Comparison of ENCODE assay signal across 8 cellular contexts in the genomic region with DNA sequence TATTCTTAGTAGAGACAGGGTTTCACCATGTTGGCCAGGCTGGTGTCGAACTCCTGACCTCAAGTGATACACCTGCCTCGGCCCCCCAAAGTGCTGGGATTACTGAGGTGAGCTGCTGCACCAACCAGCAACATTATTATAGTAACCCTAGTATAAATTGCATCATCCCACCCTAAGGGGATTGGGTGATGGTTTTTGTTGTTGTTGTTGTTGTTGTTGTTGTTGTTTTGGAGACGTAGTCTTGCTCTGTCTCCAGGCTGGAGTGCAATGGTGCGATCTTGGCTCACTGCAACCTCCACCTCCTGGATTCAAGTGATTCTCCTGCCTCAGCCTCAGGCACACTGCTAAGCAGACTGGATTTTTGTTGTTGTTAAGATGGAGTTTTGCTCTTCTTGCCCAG. TPM values are rescaled to one million over a fixed set of nuclear protein-coding genes. Genes with fewer than 3 reads are reported as not detected.
DNase-seq lines count a peak whose midpoint lies in the region; ATAC-seq and TF ChIP-seq lines count a peak whose summit lies in the region.
"Not testable (repeated sequence)": the region's sequence is repeated elsewhere in the genome, so short reads cannot be mapped to it uniquely, and the experiment has no call there.

No MANE protein-coding gene starts in this region.

- not testable (repeated sequence) for TF ChIP-seq POLR2A in HCT116 (IDR thresholded peaks at IDR 0.05; ENCODE audit: borderline replicate concordance, extremely low read depth, insufficient read depth, insufficient read length)

- DNase-seq in HCT116 (ENCODE audit: low read depth, low spot score); T-helper 2 cell treated with Interferon-gamma antibody and Interleukin-4, amounts not matched to agents 5 μg/mL and 100 μg/mL, for 36 hours (ENCODE audit: low spot score); activated CD8-positive, alpha-beta memory T cell treated with anti-CD3 and anti-CD28 coated beads, Interleukin-2, amount 10 ng/mL, durations not matched to agents 7 days and 5 days; activated naive CD8-positive, alpha-beta T cell treated with anti-CD3 and anti-CD28 coated beads, Interleukin-2, amount 10 ng/mL, durations not matched to agents 7 days and 5 days; effector memory CD8-positive, alpha-beta T cell; natural killer cell treated with Interleukin-12 subunit alpha and Interleukin-12 subunit beta and Interleukin-15 and Interleukin-18, amount 100 ng/mL, for 72 hours (ENCODE audit: low spot score); stimulated activated naive CD8-positive, alpha-beta T cell treated with anti-CD3 and anti-CD28 coated beads, Interleukin-15, amount 100 ng/mL, for 72 hours: not testable (repeated sequence)

- RAD21 ChIA-PET in HCT116 (lab: Charles Lee; ENCODE audit: low non-redundant PET in 1 of 2, low total read pairs in 2 of 2, uncharacterized antibody in 2 of 2, unreplicated experiment in 2 of 2): not testable (repeated sequence)

- not testable (repeated sequence) for H4K20me1 ChIP-seq in BLaER1; HCT116 (ENCODE audit: insufficient read depth)

- not testable (repeated sequence) for H2AFZ ChIP-seq in HCT116 (ENCODE audit: low read depth, low read length, poor library complexity, severe bottlenecking)

- not testable (repeated sequence) for H3K27me3 ChIP-seq in BLaER1; HCT116 (ENCODE audit: insufficient read depth, low read length)

- not testable (repeated sequence) for H3K27ac ChIP-seq in BLaER1; HCT116 (ENCODE audit: low read depth, low read length)

- CTCF ChIA-PET in HCT116 (lab: Charles Lee): not testable (repeated sequence)
- CTCF ChIA-PET in activated CD8-positive, alpha-beta memory T cell treated with anti-CD3 and anti-CD28 coated beads, Interleukin-2, amount 10 ng/mL, durations not matched to agents 7 days and 5 days (lab: Charles Lee): interaction anchor here (2.2 to 4.7 kb wide), 2 partner anchors 13 to 35 kb away, joined by 17 to 36 read pairs; partner anchors contain the start of genes ACLY and CNP

- peaks cover 62% of the 10 kb centered on the region for H3K4me1 ChIP-seq in BLaER1
- H3K4me1 ChIP-seq in HCT116 (ENCODE audit: control insufficient read depth in 1 of 2, insufficient read depth in 2 of 2, low read length in 2 of 2): peaks cover 3 to 18% of the 10 kb centered on the region in 2 experiments; a peak in 2 of 4 replicates

- not testable (repeated sequence) for H3K4me3 ChIP-seq in BLaER1; HCT116 (replicated peaks in 1 of 2; ENCODE audit: low read depth in 1 of 2, low read length in 2 of 2)

- H3K36me3 Mint-ChIP-seq in T-helper 2 cell treated with Interferon-gamma antibody and Interleukin-4, amounts not matched to agents 5 μg/mL and 100 μg/mL, for 36 hours (ENCODE audit: low read depth); activated CD8-positive, alpha-beta memory T cell treated with anti-CD3 and anti-CD28 coated beads, Interleukin-2, amount 10 ng/mL, durations not matched to agents 7 days and 5 days; activated naive CD8-positive, alpha-beta T cell treated with anti-CD3 and anti-CD28 coated beads, Interleukin-2, amount 10 ng/mL, durations not matched to agents 7 days and 5 days; natural killer cell treated with Interleukin-12 subunit alpha and Interleukin-12 subunit beta and Interleukin-15 and Interleukin-18, amount 100 ng/mL, for 72 hours: not testable (repeated sequence)
- H3K36me3 Mint-ChIP-seq in effector memory CD8-positive, alpha-beta T cell (ENCODE audit: insufficient read depth): peaks cover 11% of the 10 kb centered on the region

- not testable (repeated sequence) for BruUV-seq in HCT116 (replicated peaks; lab: Mats Ljungman, UMichigan)

- not testable (repeated sequence) for H3K79me2 ChIP-seq in HCT116 (ENCODE audit: insufficient read depth, low read length)

- POLR2A ChIA-PET in HCT116 (lab: Charles Lee): interaction anchor here (4.8 kb wide), 1 partner anchor 12 kb away, joined by 38 read pairs; the partner anchor contains the start of gene ACLY
- POLR2A ChIA-PET in activated naive CD8-positive, alpha-beta T cell treated with anti-CD3 and anti-CD28 coated beads, Interleukin-2, amount 10 ng/mL, durations not matched to agents 7 days and 5 days (lab: Charles Lee): interaction anchor here (1.7 to 5.2 kb wide), 3 partner anchors 12 to 35 kb away, joined by 15 to 78 read pairs (median 18); partner anchors contain the start of genes ACLY and CNP

- H3K27ac Mint-ChIP-seq in T-helper 2 cell treated with Interferon-gamma antibody and Interleukin-4, amounts not matched to agents 5 μg/mL and 100 μg/mL, for 36 hours: peak overlapping the region; percentile 15
- H3K27ac Mint-ChIP-seq in activated CD8-positive, alpha-beta memory T cell treated with anti-CD3 and anti-CD28 coated beads, Interleukin-2, amount 10 ng/mL, durations not matched to agents 7 days and 5 days; activated naive CD8-positive, alpha-beta T cell treated with anti-CD3 and anti-CD28 coated beads, Interleukin-2, amount 10 ng/mL, durations not matched to agents 7 days and 5 days; stimulated activated naive CD8-positive, alpha-beta T cell treated with anti-CD3 and anti-CD28 coated beads, Interleukin-15, amount 100 ng/mL, for 72 hours: not testable (repeated sequence)
- peak overlapping the region; percentile 91 to 93 for H3K27ac Mint-ChIP-seq in effector memory CD8-positive, alpha-beta T cell
- peak overlapping the region in 1 of 2 donors; percentile 81 for H3K27ac Mint-ChIP-seq in natural killer cell treated with Interleukin-12 subunit alpha and Interleukin-12 subunit beta and Interleukin-15 and Interleukin-18, amount 100 ng/mL, for 72 hours

- H3K36me3 ChIP-seq in BLaER1; HCT116 (ENCODE audit: control insufficient read depth in 1 of 2, insufficient read depth in 2 of 2, low read length in 2 of 2): not testable (repeated sequence)

- not testable (repeated sequence) for H3K9me2 ChIP-seq in HCT116 (ENCODE audit: insufficient read depth)

- H3K9ac ChIP-seq in BLaER1; HCT116 (ENCODE audit: low read length): not testable (repeated sequence)

- H3K4me3 Mint-ChIP-seq in T-helper 2 cell treated with Interferon-gamma antibody and Interleukin-4, amounts not matched to agents 5 μg/mL and 100 μg/mL, for 36 hours: peak overlapping the region; percentile 95
- H3K4me3 Mint-ChIP-seq in activated CD8-positive, alpha-beta memory T cell treated with anti-CD3 and anti-CD28 coated beads, Interleukin-2, amount 10 ng/mL, durations not matched to agents 7 days and 5 days: peak overlapping the region; percentile 13
- peak overlapping the region; percentile 29 for H3K4me3 Mint-ChIP-seq in activated naive CD8-positive, alpha-beta T cell treated with anti-CD3 and anti-CD28 coated beads, Interleukin-2, amount 10 ng/mL, durations not matched to agents 7 days and 5 days
- peak overlapping the region in 1 of 2 donors; percentile 86 for H3K4me3 Mint-ChIP-seq in effector memory CD8-positive, alpha-beta T cell
- H3K4me3 Mint-ChIP-seq in natural killer cell treated with Interleukin-12 subunit alpha and Interleukin-12 subunit beta and Interleukin-15 and Interleukin-18, amount 100 ng/mL, for 72 hours: peak overlapping the region; percentile 72
- H3K4me3 Mint-ChIP-seq in stimulated activated naive CD8-positive, alpha-beta T cell treated with anti-CD3 and anti-CD28 coated beads, Interleukin-15, amount 100 ng/mL, for 72 hours: peak overlapping the region; percentile 92 to 96

- H3K27me3 Mint-ChIP-seq in T-helper 2 cell treated with Interferon-gamma antibody and Interleukin-4, amounts not matched to agents 5 μg/mL and 100 μg/mL, for 36 hours (ENCODE audit: low read depth); activated CD8-positive, alpha-beta memory T cell treated with anti-CD3 and anti-CD28 coated beads, Interleukin-2, amount 10 ng/mL, durations not matched to agents 7 days and 5 days; activated naive CD8-positive, alpha-beta T cell treated with anti-CD3 and anti-CD28 coated beads, Interleukin-2, amount 10 ng/mL, durations not matched to agents 7 days and 5 days; effector memory CD8-positive, alpha-beta T cell; natural killer cell treated with Interleukin-12 subunit alpha and Interleukin-12 subunit beta and Interleukin-15 and Interleukin-18, amount 100 ng/mL, for 72 hours; stimulated activated naive CD8-positive, alpha-beta T cell treated with anti-CD3 and anti-CD28 coated beads, Interleukin-15, amount 100 ng/mL, for 72 hours: not testable (repeated sequence)

- H3K4me2 ChIP-seq in BLaER1: 0 out of 2 replicates have a peak overlapping the region, but pooled peaks have one; percentile 37
- H3K4me2 ChIP-seq in HCT116 (ENCODE audit: low read length): peak overlapping the region; percentile 93; the same call in 1 of the 2 replicates

- not testable (repeated sequence) for TF ChIP-seq RAD21 in HCT116 (IDR thresholded peaks at IDR 0.05; ENCODE audit: low read depth)

- not testable (repeated sequence) for H3K9me3 ChIP-seq in BLaER1; HCT116 (ENCODE audit: control insufficient read depth in 1 of 2, insufficient read depth in 1 of 2, low read depth in 1 of 2, low read length in 2 of 2)

- not testable (repeated sequence) for ATAC-seq in HCT116; activated CD8-positive, alpha-beta memory T cell treated with anti-CD3 and anti-CD28 coated beads, Interleukin-2, amount 10 ng/mL, durations not matched to agents 7 days and 5 days; activated naive CD8-positive, alpha-beta T cell treated with anti-CD3 and anti-CD28 coated beads, Interleukin-2, amount 10 ng/mL, durations not matched to agents 7 days and 5 days (ENCODE audit: low read depth); effector memory CD8-positive, alpha-beta T cell (replicated peaks); natural killer cell treated with Interleukin-12 subunit alpha and Interleukin-12 subunit beta and Interleukin-15 and Interleukin-18, amount 100 ng/mL, for 72 hours; stimulated activated naive CD8-positive, alpha-beta T cell treated with anti-CD3 and anti-CD28 coated beads, Interleukin-15, amount 100 ng/mL, for 72 hours

- peaks cover 39% of the 10 kb centered on the region for H3K4me1 Mint-ChIP-seq in T-helper 2 cell treated with Interferon-gamma antibody and Interleukin-4, amounts not matched to agents 5 μg/mL and 100 μg/mL, for 36 hours (ENCODE audit: low read depth)
- H3K4me1 Mint-ChIP-seq in activated CD8-positive, alpha-beta memory T cell treated with anti-CD3 and anti-CD28 coated beads, Interleukin-2, amount 10 ng/mL, durations not matched to agents 7 days and 5 days: peaks cover 54% of the 10 kb centered on the region
- peaks cover 35% of the 10 kb centered on the region for H3K4me1 Mint-ChIP-seq in activated naive CD8-positive, alpha-beta T cell treated with anti-CD3 and anti-CD28 coated beads, Interleukin-2, amount 10 ng/mL, durations not matched to agents 7 days and 5 days
- peaks cover 12 to 18% of the 10 kb centered on the region in 2 donors for H3K4me1 Mint-ChIP-seq in effector memory CD8-positive, alpha-beta T cell (ENCODE audit: low read depth in 2 of 2)
- peaks cover 19 to 27% of the 10 kb centered on the region in 2 donors for H3K4me1 Mint-ChIP-seq in natural killer cell treated with Interleukin-12 subunit alpha and Interleukin-12 subunit beta and Interleukin-15 and Interleukin-18, amount 100 ng/mL, for 72 hours (ENCODE audit: low read depth in 2 of 2)
- peaks cover 36% of the 10 kb centered on the region for H3K4me1 Mint-ChIP-seq in stimulated activated naive CD8-positive, alpha-beta T cell treated with anti-CD3 and anti-CD28 coated beads, Interleukin-15, amount 100 ng/mL, for 72 hours

- not testable (repeated sequence) for TF ChIP-seq CTCF in HCT116 (IDR thresholded peaks at IDR 0.05 in 2 of 3, conservative IDR thresholded peaks at IDR 0.05 in 1 of 3; ENCODE audit: borderline replicate concordance in 1 of 3, insufficient read depth in 1 of 3, low read depth in 2 of 3, low read length in 2 of 3)

- H3K9me3 Mint-ChIP-seq in T-helper 2 cell treated with Interferon-gamma antibody and Interleukin-4, amounts not matched to agents 5 μg/mL and 100 μg/mL, for 36 hours; activated CD8-positive, alpha-beta memory T cell treated with anti-CD3 and anti-CD28 coated beads, Interleukin-2, amount 10 ng/mL, durations not matched to agents 7 days and 5 days (ENCODE audit: low read depth); activated naive CD8-positive, alpha-beta T cell treated with anti-CD3 and anti-CD28 coated beads, Interleukin-2, amount 10 ng/mL, durations not matched to agents 7 days and 5 days; effector memory CD8-positive, alpha-beta T cell; natural killer cell treated with Interleukin-12 subunit alpha and Interleukin-12 subunit beta and Interleukin-15 and Interleukin-18, amount 100 ng/mL, for 72 hours; stimulated activated naive CD8-positive, alpha-beta T cell treated with anti-CD3 and anti-CD28 coated beads, Interleukin-15, amount 100 ng/mL, for 72 hours: not testable (repeated sequence)

- intact Hi-C loops in HCT116 (cut with micrococcal nuclease): not testable (repeated sequence)

RNA-seq across cellular contexts. Expression of gene ODAD4, which starts 1.3 kb away (rescaled TPM):
- 0.98 TPM for total RNA-seq in HCT116 (2021; ENCODE audit: unreplicated experiment)
- polyA plus RNA-seq in HCT116 (2012): 0.64 and 1.1 TPM in 2 replicates
- 1 to 10 TPM in 1 of 2 experiments, under 1 TPM in 1; 0.49 to 1.1 TPM for total RNA-seq in activated CD8-positive, alpha-beta memory T cell treated with anti-CD3 and anti-CD28 coated beads, Interleukin-2, amount 10 ng/mL, durations not matched to agents 7 days and 5 days
- total RNA-seq in activated naive CD8-positive, alpha-beta T cell treated with anti-CD3 and anti-CD28 coated beads, Interleukin-2, amount 10 ng/mL, durations not matched to agents 7 days and 5 days: under 1 TPM; 0.65 to 0.72 TPM
- 1 to 10 TPM in 1 of 2 donors, under 1 TPM in 1; 0.12 to 1.0 TPM for total RNA-seq in natural killer cell treated with Interleukin-12 subunit alpha and Interleukin-12 subunit beta and Interleukin-15 and Interleukin-18, amount 100 ng/mL, for 72 hours

RNA-seq across cellular contexts. Expression of gene ACLY, which starts 13.0 kb away (rescaled TPM):
- total RNA-seq in HCT116 (2021; ENCODE audit: unreplicated experiment): 222 TPM
- 107 and 120 TPM in 2 replicates for polyA plus RNA-seq in HCT116 (2012)
- 100 to 1,000 TPM; 186 to 220 TPM for total RNA-seq in activated CD8-positive, alpha-beta memory T cell treated with anti-CD3 and anti-CD28 coated beads, Interleukin-2, amount 10 ng/mL, durations not matched to agents 7 days and 5 days
- total RNA-seq in activated naive CD8-positive, alpha-beta T cell treated with anti-CD3 and anti-CD28 coated beads, Interleukin-2, amount 10 ng/mL, durations not matched to agents 7 days and 5 days: 100 to 1,000 TPM; 142 to 153 TPM
- 100 to 1,000 TPM; 200 to 243 TPM for total RNA-seq in natural killer cell treated with Interleukin-12 subunit alpha and Interleukin-12 subunit beta and Interleukin-15 and Interleukin-18, amount 100 ng/mL, for 72 hours

RNA-seq across cellular contexts. Expression of gene CNP, which starts 34.9 kb away (rescaled TPM):
- total RNA-seq in HCT116 (2021; ENCODE audit: unreplicated experiment): 51.2 TPM
- 37.8 and 40.6 TPM in 2 replicates for polyA plus RNA-seq in HCT116 (2012)
- total RNA-seq in activated CD8-positive, alpha-beta memory T cell treated with anti-CD3 and anti-CD28 coated beads, Interleukin-2, amount 10 ng/mL, durations not matched to agents 7 days and 5 days: 100 to 1,000 TPM in 1 of 2 experiments, 10 to 100 TPM in 1; 98.1 to 112 TPM
- total RNA-seq in activated naive CD8-positive, alpha-beta T cell treated with anti-CD3 and anti-CD28 coated beads, Interleukin-2, amount 10 ng/mL, durations not matched to agents 7 days and 5 days: 10 to 100 TPM; 75.8 to 83.0 TPM
- 10 to 100 TPM; 55.6 to 81.9 TPM for total RNA-seq in natural killer cell treated with Interleukin-12 subunit alpha and Interleukin-12 subunit beta and Interleukin-15 and Interleukin-18, amount 100 ng/mL, for 72 hours
